1 cellular context compared by ENCODE assay signal in the genomic region with DNA sequence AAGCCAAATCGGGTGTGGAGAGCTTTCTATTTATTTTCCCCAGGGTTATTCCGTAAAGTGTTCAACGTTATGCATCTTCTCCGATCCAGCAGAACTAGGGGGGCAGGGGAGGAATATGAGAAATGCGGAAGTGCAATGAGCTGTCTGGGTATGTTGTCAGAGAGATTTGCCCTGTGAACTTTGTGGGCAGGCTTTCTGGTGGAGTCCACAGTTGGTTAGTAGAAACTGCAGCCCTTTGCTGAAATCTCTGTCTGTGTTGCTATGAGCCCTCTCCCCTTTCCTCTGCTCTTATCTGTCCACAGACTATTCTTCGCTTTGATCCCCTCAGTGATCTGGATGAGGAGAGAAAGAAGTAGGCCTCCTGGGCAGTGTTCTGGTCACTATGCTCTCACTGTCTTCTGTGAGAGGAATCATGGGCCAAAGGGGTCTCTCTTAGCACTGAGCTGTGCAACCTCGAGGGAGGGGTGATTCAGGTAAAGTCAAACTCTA.
TF ChIP-seq lines count a peak whose summit lies in the region.

No MANE protein-coding gene starts in this region.

TF ChIP-seq in HepG2, 621 proteins besides CTCF, POLR2A, EP300 and RAD21 (continued from another document and continues in another):
- TF ChIP-seq, protein P1, sequence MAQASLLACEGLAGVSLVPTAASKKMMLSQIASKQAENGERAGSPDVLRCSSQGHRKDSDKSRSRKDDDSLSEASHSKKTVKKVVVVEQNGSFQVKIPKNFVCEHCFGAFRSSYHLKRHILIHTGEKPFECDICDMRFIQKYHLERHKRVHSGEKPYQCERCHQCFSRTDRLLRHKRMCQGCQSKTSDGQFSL (CRISPR knock-in tag; IDR thresholded peaks at IDR 0.05) = no peak
- TF ChIP-seq JARID2 (CRISPR knock-in tag; IDR thresholded peaks at IDR 0.05; ENCODE audit: insufficient replicate concordance) = no peak
- TF ChIP-seq ETV6 (CRISPR knock-in tag; conservative IDR thresholded peaks at IDR 0.05) = no peak
- no peak for TF ChIP-seq ZBTB42 (CRISPR knock-in tag; IDR thresholded peaks at IDR 0.05)
- TF ChIP-seq, protein P2, sequence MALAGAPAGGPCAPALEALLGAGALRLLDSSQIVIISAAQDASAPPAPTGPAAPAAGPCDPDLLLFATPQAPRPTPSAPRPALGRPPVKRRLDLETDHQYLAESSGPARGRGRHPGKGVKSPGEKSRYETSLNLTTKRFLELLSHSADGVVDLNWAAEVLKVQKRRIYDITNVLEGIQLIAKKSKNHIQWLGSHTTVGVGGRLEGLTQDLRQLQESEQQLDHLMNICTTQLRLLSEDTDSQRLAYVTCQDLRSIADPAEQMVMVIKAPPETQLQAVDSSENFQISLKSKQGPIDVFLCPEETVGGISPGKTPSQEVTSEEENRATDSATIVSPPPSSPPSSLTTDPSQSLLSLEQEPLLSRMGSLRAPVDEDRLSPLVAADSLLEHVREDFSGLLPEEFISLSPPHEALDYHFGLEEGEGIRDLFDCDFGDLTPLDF (CRISPR knock-in tag; IDR thresholded peaks at IDR 0.05) = no peak
- TF ChIP-seq TARDBP (CRISPR knock-in tag; IDR thresholded peaks at IDR 0.05) = peak; percentile 42; the same call in 1 of the 2 replicates
- TF ChIP-seq RBAK (CRISPR knock-in tag; IDR thresholded peaks at IDR 0.05) = no peak
- TF ChIP-seq, protein P3, sequence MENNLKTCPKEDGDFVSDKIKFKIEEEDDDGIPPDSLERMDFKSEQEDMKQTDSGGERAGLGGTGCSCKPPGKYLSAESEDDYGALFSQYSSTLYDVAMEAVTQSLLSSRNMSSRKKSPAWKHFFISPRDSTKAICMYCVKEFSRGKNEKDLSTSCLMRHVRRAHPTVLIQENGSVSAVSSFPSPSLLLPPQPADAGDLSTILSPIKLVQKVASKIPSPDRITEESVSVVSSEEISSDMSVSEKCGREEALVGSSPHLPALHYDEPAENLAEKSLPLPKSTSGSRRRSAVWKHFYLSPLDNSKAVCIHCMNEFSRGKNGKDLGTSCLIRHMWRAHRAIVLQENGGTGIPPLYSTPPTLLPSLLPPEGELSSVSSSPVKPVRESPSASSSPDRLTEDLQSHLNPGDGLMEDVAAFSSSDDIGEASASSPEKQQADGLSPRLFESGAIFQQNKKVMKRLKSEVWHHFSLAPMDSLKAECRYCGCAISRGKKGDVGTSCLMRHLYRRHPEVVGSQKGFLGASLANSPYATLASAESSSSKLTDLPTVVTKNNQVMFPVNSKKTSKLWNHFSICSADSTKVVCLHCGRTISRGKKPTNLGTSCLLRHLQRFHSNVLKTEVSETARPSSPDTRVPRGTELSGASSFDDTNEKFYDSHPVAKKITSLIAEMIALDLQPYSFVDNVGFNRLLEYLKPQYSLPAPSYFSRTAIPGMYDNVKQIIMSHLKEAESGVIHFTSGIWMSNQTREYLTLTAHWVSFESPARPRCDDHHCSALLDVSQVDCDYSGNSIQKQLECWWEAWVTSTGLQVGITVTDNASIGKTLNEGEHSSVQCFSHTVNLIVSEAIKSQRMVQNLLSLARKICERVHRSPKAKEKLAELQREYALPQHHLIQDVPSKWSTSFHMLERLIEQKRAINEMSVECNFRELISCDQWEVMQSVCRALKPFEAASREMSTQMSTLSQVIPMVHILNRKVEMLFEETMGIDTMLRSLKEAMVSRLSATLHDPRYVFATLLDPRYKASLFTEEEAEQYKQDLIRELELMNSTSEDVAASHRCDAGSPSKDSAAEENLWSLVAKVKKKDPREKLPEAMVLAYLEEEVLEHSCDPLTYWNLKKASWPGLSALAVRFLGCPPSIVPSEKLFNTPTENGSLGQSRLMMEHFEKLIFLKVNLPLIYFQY (CRISPR knock-in tag; IDR thresholded peaks at IDR 0.05; ENCODE audit: borderline replicate concordance) = no peak
- TF ChIP-seq, protein P4, sequence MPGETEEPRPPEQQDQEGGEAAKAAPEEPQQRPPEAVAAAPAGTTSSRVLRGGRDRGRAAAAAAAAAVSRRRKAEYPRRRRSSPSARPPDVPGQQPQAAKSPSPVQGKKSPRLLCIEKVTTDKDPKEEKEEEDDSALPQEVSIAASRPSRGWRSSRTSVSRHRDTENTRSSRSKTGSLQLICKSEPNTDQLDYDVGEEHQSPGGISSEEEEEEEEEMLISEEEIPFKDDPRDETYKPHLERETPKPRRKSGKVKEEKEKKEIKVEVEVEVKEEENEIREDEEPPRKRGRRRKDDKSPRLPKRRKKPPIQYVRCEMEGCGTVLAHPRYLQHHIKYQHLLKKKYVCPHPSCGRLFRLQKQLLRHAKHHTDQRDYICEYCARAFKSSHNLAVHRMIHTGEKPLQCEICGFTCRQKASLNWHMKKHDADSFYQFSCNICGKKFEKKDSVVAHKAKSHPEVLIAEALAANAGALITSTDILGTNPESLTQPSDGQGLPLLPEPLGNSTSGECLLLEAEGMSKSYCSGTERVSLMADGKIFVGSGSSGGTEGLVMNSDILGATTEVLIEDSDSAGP (CRISPR knock-in tag; IDR thresholded peaks at IDR 0.05; ENCODE audit: borderline replicate concordance) = no peak
- TF ChIP-seq, protein P5, sequence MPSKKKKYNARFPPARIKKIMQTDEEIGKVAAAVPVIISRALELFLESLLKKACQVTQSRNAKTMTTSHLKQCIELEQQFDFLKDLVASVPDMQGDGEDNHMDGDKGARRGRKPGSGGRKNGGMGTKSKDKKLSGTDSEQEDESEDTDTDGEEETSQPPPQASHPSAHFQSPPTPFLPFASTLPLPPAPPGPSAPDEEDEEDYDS (CRISPR knock-in tag; IDR thresholded peaks at IDR 0.05) = peak; percentile 59
- no peak for TF ChIP-seq HNRNPLL (IDR thresholded peaks at IDR 0.05; ENCODE audit: low read depth, low read length, poor library complexity, severe bottlenecking)
- TF ChIP-seq CREM (IDR thresholded peaks at IDR 0.05) = peak; percentile 42; the same call in 1 of the 2 replicates
- no peak for TF ChIP-seq CREM (CRISPR knock-in tag; IDR thresholded peaks at IDR 0.05)
- TF ChIP-seq PTBP1 (IDR thresholded peaks at IDR 0.05; ENCODE audit: low read depth, low read length, poor library complexity, severe bottlenecking) = no peak
- peak; percentile 51 for TF ChIP-seq ISL2 (CRISPR knock-in tag; IDR thresholded peaks at IDR 0.05)
- no peak for TF ChIP-seq ZNF549 (CRISPR knock-in tag; IDR thresholded peaks at IDR 0.05)
- TF ChIP-seq SMARCE1 (IDR thresholded peaks at IDR 0.05; ENCODE audit: borderline replicate concordance) = no peak
- no peak for TF ChIP-seq RARG (CRISPR knock-in tag; IDR thresholded peaks at IDR 0.05; ENCODE audit: low read depth)
- TF ChIP-seq, protein P6, sequence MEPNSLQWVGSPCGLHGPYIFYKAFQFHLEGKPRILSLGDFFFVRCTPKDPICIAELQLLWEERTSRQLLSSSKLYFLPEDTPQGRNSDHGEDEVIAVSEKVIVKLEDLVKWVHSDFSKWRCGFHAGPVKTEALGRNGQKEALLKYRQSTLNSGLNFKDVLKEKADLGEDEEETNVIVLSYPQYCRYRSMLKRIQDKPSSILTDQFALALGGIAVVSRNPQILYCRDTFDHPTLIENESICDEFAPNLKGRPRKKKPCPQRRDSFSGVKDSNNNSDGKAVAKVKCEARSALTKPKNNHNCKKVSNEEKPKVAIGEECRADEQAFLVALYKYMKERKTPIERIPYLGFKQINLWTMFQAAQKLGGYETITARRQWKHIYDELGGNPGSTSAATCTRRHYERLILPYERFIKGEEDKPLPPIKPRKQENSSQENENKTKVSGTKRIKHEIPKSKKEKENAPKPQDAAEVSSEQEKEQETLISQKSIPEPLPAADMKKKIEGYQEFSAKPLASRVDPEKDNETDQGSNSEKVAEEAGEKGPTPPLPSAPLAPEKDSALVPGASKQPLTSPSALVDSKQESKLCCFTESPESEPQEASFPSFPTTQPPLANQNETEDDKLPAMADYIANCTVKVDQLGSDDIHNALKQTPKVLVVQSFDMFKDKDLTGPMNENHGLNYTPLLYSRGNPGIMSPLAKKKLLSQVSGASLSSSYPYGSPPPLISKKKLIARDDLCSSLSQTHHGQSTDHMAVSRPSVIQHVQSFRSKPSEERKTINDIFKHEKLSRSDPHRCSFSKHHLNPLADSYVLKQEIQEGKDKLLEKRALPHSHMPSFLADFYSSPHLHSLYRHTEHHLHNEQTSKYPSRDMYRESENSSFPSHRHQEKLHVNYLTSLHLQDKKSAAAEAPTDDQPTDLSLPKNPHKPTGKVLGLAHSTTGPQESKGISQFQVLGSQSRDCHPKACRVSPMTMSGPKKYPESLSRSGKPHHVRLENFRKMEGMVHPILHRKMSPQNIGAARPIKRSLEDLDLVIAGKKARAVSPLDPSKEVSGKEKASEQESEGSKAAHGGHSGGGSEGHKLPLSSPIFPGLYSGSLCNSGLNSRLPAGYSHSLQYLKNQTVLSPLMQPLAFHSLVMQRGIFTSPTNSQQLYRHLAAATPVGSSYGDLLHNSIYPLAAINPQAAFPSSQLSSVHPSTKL (CRISPR knock-in tag; IDR thresholded peaks at IDR 0.05) = peak; percentile 82
- peak; percentile 16; the same call in 1 of the 2 replicates for TF ChIP-seq ZNF205 (CRISPR knock-in tag; IDR thresholded peaks at IDR 0.05)
- TF ChIP-seq SP140L (CRISPR knock-in tag; IDR thresholded peaks at IDR 0.05; ENCODE audit: borderline replicate concordance) = no peak
- TF ChIP-seq SRSF1 (optimal IDR thresholded peaks at IDR 0.05; ENCODE audit: low read depth, low read length) = no peak
- TF ChIP-seq, protein P7, sequence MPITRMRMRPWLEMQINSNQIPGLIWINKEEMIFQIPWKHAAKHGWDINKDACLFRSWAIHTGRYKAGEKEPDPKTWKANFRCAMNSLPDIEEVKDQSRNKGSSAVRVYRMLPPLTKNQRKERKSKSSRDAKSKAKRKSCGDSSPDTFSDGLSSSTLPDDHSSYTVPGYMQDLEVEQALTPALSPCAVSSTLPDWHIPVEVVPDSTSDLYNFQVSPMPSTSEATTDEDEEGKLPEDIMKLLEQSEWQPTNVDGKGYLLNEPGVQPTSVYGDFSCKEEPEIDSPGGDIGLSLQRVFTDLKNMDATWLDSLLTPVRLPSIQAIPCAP (CRISPR knock-in tag; IDR thresholded peaks at IDR 0.05; ENCODE audit: low read depth) = no peak
- TF ChIP-seq REPIN1 (CRISPR knock-in tag; IDR thresholded peaks at IDR 0.05; ENCODE audit: borderline replicate concordance, low read depth) = no peak
- peak; percentile 51; the same call in 1 of the 2 replicates for TF ChIP-seq CCDC6 (CRISPR knock-in tag; IDR thresholded peaks at IDR 0.05)
- peak; percentile 46 for TF ChIP-seq RARA (CRISPR knock-in tag; IDR thresholded peaks at IDR 0.05)
- TF ChIP-seq ZKSCAN8 (CRISPR knock-in tag; IDR thresholded peaks at IDR 0.05; ENCODE audit: borderline replicate concordance) = no peak
- peak; percentile 56; the same call in 1 of the 2 replicates for TF ChIP-seq MIER2 (CRISPR knock-in tag; IDR thresholded peaks at IDR 0.05)
- TF ChIP-seq PRPF4 (IDR thresholded peaks at IDR 0.05; ENCODE audit: low read depth, low read length, poor library complexity, severe bottlenecking) = no peak
- no peak for TF ChIP-seq ZNF3 (CRISPR knock-in tag; IDR thresholded peaks at IDR 0.05)
- no peak for TF ChIP-seq GTF3A (CRISPR knock-in tag; conservative IDR thresholded peaks at IDR 0.05)
- no peak for TF ChIP-seq TCF7L2 (IDR thresholded peaks at IDR 0.05; ENCODE audit: low read depth, low read length)
- TF ChIP-seq PAF1 (CRISPR knock-in tag; IDR thresholded peaks at IDR 0.05) = no peak
- 0 out of 2 replicates have a peak, but pooled peaks have one; percentile 42 for TF ChIP-seq FOXK1 (CRISPR knock-in tag; IDR thresholded peaks at IDR 0.05; ENCODE audit: borderline replicate concordance, low read depth)
- TF ChIP-seq DNMT1 (CRISPR knock-in tag; IDR thresholded peaks at IDR 0.05) = no peak
- no peak for TF ChIP-seq KLF13 (CRISPR knock-in tag; IDR thresholded peaks at IDR 0.05)
- no peak for TF ChIP-seq ZNF777 (CRISPR knock-in tag; IDR thresholded peaks at IDR 0.05)
- TF ChIP-seq TBX2 (CRISPR knock-in tag; IDR thresholded peaks at IDR 0.05; ENCODE audit: borderline replicate concordance) = peak; percentile 29; the same call in 1 of the 2 replicates
- no peak for TF ChIP-seq ZBTB3 (CRISPR knock-in tag; IDR thresholded peaks at IDR 0.05; ENCODE audit: borderline replicate concordance, low read depth)
- TF ChIP-seq NR2F1 (CRISPR knock-in tag; IDR thresholded peaks at IDR 0.05) = peak; percentile 43 to 70; a peak in 2 of 4 replicates
- TF ChIP-seq, protein P8, sequence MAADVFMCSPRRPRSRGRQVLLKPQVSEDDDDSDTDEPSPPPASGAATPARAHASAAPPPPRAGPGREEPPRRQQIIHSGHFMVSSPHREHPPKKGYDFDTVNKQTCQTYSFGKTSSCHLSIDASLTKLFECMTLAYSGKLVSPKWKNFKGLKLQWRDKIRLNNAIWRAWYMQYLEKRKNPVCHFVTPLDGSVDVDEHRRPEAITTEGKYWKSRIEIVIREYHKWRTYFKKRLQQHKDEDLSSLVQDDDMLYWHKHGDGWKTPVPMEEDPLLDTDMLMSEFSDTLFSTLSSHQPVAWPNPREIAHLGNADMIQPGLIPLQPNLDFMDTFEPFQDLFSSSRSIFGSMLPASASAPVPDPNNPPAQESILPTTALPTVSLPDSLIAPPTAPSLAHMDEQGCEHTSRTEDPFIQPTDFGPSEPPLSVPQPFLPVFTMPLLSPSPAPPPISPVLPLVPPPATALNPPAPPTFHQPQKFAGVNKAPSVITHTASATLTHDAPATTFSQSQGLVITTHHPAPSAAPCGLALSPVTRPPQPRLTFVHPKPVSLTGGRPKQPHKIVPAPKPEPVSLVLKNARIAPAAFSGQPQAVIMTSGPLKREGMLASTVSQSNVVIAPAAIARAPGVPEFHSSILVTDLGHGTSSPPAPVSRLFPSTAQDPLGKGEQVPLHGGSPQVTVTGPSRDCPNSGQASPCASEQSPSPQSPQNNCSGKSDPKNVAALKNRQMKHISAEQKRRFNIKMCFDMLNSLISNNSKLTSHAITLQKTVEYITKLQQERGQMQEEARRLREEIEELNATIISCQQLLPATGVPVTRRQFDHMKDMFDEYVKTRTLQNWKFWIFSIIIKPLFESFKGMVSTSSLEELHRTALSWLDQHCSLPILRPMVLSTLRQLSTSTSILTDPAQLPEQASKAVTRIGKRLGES (CRISPR knock-in tag; IDR thresholded peaks at IDR 0.05; ENCODE audit: borderline replicate concordance) = no peak
- TF ChIP-seq, protein P9, sequence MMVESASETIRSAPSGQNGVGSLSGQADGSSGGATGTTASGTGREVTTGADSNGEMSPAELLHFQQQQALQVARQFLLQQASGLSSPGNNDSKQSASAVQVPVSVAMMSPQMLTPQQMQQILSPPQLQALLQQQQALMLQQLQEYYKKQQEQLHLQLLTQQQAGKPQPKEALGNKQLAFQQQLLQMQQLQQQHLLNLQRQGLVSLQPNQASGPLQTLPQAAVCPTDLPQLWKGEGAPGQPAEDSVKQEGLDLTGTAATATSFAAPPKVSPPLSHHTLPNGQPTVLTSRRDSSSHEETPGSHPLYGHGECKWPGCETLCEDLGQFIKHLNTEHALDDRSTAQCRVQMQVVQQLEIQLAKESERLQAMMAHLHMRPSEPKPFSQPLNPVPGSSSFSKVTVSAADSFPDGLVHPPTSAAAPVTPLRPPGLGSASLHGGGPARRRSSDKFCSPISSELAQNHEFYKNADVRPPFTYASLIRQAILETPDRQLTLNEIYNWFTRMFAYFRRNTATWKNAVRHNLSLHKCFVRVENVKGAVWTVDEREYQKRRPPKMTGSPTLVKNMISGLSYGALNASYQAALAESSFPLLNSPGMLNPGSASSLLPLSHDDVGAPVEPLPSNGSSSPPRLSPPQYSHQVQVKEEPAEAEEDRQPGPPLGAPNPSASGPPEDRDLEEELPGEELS (CRISPR knock-in tag; IDR thresholded peaks at IDR 0.05) = peak; percentile 36; the same call in 1 of the 2 replicates
- TF ChIP-seq ZNF768 (CRISPR knock-in tag; IDR thresholded peaks at IDR 0.05) = no peak
- TF ChIP-seq MED1 (CRISPR knock-in tag; IDR thresholded peaks at IDR 0.05) = peak; percentile 57
- TF ChIP-seq ZNF33B (CRISPR knock-in tag; IDR thresholded peaks at IDR 0.05) = no peak
- TF ChIP-seq SCMH1 (CRISPR knock-in tag; IDR thresholded peaks at IDR 0.05; ENCODE audit: borderline replicate concordance) = no peak
- no peak for TF ChIP-seq PCBP1 (IDR thresholded peaks at IDR 0.05; ENCODE audit: borderline replicate concordance, low read depth, low read length)
